In the genomic region with DNA sequence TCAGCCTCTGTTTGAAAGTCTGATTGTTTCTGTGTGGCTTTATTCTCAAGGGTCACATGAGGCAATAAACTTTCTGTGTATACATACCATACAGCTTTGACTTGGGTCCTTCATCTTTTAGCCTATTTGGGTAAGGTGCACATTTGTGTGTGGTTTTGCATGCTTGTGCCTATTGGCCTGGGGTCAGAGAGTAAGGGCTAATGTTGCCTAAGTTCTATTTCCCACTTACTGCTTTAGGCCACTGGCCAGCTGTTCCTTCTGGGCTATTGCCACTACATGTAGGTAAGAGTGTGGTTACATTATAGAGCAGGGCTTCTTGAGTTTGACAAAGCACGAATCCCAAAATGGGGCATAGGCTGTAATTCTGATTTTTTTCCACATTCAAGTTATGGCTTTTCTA, we compare ENCODE assay signal across 27 cellular contexts. TPM values are rescaled to one million over a fixed set of nuclear protein-coding genes. Genes with fewer than 3 reads are reported as not detected.
DNase-seq lines count a peak whose midpoint lies in the region; ATAC-seq, FAIRE-seq and TF ChIP-seq lines count a peak whose summit lies in the region.
"Had no signal": no experiment of that assay in that cellular context is flagged by ENCODE, and none has a peak within 500 bp of the region (broad histone marks: within the 10 kb centered on the region; RNA-seq: fewer than 3 reads in every experiment).

No MANE protein-coding gene starts in this region.

- H3K79me2 ChIP-seq in HepG2 (ENCODE audit: insufficient read depth, low read length): no peaks in the 10 kb centered on the region

- peaks cover 12% of the 10 kb centered on the region for H3K4me1 ChIP-seq in HepG2 (ENCODE audit: insufficient read depth, low read length)
- H3K4me1 ChIP-seq: SJCRH30, uterus had no signal

- H3K4me2 ChIP-seq in HepG2 (ENCODE audit: low read depth, low read length): no peak overlapping the region
- H3K4me2 ChIP-seq: A549 had no signal

- no peak for TF ChIP-seq CTCF in NB4 (IDR thresholded peaks at IDR 0.05; ENCODE audit: low read depth, low read length)
- no peak for TF ChIP-seq CTCF in HepG2 (CRISPR knock-in tag; IDR thresholded peaks at IDR 0.05)
- TF ChIP-seq CTCF in glutamatergic neuron (IDR thresholded peaks at IDR 0.05; ENCODE audit: partially characterized antibody, unreplicated experiment): no peak

- peaks cover 3 to 21% of the 10 kb centered on the region in 2 experiments for H3K36me3 ChIP-seq in HepG2 (replicated peaks in 1 of 2; ENCODE audit: control insufficient read depth in 1 of 2, insufficient read depth in 2 of 2, low read length in 2 of 2)
- H3K36me3 ChIP-seq: uterus had no signal

- CTCF ChIA-PET in HepG2 (lab: Yijun Ruan, JAX; ENCODE audit: low intra/inter-chr PET ratio, low total read pairs): no interaction called here

- H3K4me3 ChIP-seq in NB4 (ENCODE audit: low read depth, low read length) (no peak overlapping the region), HepG2 (replicated peaks in 1 of 3; ENCODE audit: insufficient read depth in 1 of 3, low read depth in 2 of 3, low read length in 3 of 3) (no peak overlapping the region)
- H3K4me3 ChIP-seq: A549, esophagus squamous epithelium, left ventricle myocardium inferior, SJCRH30, uterus had no signal

- H3K9me3 ChIP-seq in HepG2 (ENCODE audit: low read length): no peaks in the 10 kb centered on the region
- H3K9me3 ChIP-seq: A549, esophagus squamous epithelium, left ventricle myocardium inferior, SJCRH30, uterus had no signal

- ATAC-seq in activated T-cell treated with anti-CD3 and anti-CD28 coated beads, Interleukin-2, amount 50 U/mL, for 72 hours (replicated peaks in 1 of 2): no peak
- ATAC-seq in HepG2: peak; percentile 57
- ATAC-seq in stimulated activated memory B cell treated with anti-CD40 and anti-IgM and Interleukin-4, amounts not matched to agents 10 μg/mL and 1 μg/mL and 100 μg/mL, for 72 hours: no peak
- ATAC-seq: A549; naive thymus-derived CD8-positive, alpha-beta T cell; T-cell had no signal

- peaks cover 3% of the 10 kb centered on the region; the same call in 1 of the 2 replicates for H4K20me1 ChIP-seq in HepG2 (ENCODE audit: insufficient read depth, low read length)

- H3K27me3 Mint-ChIP-seq in activated T-cell treated with anti-CD3 and anti-CD28 coated beads, Interleukin-2, amount 50 U/mL, for 24 hours: no peaks in the 10 kb centered on the region
- no peaks in the 10 kb centered on the region for H3K27me3 Mint-ChIP-seq in activated T-cell treated with anti-CD3 and anti-CD28 coated beads, Interleukin-2, amount 50 U/mL, for 72 hours (ENCODE audit: low read depth)
- no peaks in the 10 kb centered on the region for H3K27me3 Mint-ChIP-seq in stimulated activated memory B cell treated with anti-CD40 and anti-IgM and Interleukin-4, amounts not matched to agents 10 μg/mL and 1 μg/mL and 100 μg/mL, for 72 hours
- no peaks in the 10 kb centered on the region for H3K27me3 Mint-ChIP-seq in glutamatergic neuron (ENCODE audit: unreplicated experiment)
- H3K27me3 Mint-ChIP-seq: activated B cell treated with CpG ODN at 0.5 μM for 24 hours; CD8-positive, alpha-beta memory T cell; dendritic cell treated with granulocyte-macrophage colony-stimulating factor and Interleukin-4, amounts not matched to agents 40 ng/mL and 50 ng/mL, for 4 days; IgD-negative memory B cell; naive thymus-derived CD8-positive, alpha-beta T cell; T-cell had no signal

- no peak overlapping the region for H3K9ac ChIP-seq in HepG2 (ENCODE audit: insufficient read depth, low read depth, low read length)

- no peaks in the 10 kb centered on the region for H3K9me3 Mint-ChIP-seq in activated T-cell treated with anti-CD3 and anti-CD28 coated beads, Interleukin-2, amount 50 U/mL, for 24 hours
- H3K9me3 Mint-ChIP-seq in activated T-cell treated with anti-CD3 and anti-CD28 coated beads, Interleukin-2, amount 50 U/mL, for 72 hours: no peaks in the 10 kb centered on the region
- H3K9me3 Mint-ChIP-seq in stimulated activated memory B cell treated with anti-CD40 and anti-IgM and Interleukin-4, amounts not matched to agents 10 μg/mL and 1 μg/mL and 100 μg/mL, for 72 hours: no peaks in the 10 kb centered on the region
- no peaks in the 10 kb centered on the region for H3K9me3 Mint-ChIP-seq in glutamatergic neuron (ENCODE audit: unreplicated experiment)
- H3K9me3 Mint-ChIP-seq: activated B cell treated with CpG ODN at 0.5 μM for 24 hours; activated naive CD4-positive, alpha-beta T cell treated with anti-CD3 and anti-CD28 coated beads for 36 hours; activated T-helper 1 cell treated with anti-CD3 and anti-CD28 coated beads, Interleukin-12 subunit alpha, Interleukin-12 subunit beta, Interleukin-2, Interleukin-4 antibody, amounts not matched to agents 30 ng/mL and 10 ng/mL and 1 ng/mL, durations not matched to agents 14 hours and 24 hours and 36 hours; CD8-positive, alpha-beta memory T cell; dendritic cell treated with granulocyte-macrophage colony-stimulating factor and Interleukin-4, amounts not matched to agents 40 ng/mL and 50 ng/mL, for 4 days; IgD-negative memory B cell; naive thymus-derived CD8-positive, alpha-beta T cell; T-cell had no signal

- H3K4me1 Mint-ChIP-seq in activated T-cell treated with anti-CD3 and anti-CD28 coated beads, Interleukin-2, amount 50 U/mL, for 24 hours (ENCODE audit: low read depth): peaks cover 64% of the 10 kb centered on the region
- H3K4me1 Mint-ChIP-seq in activated T-cell treated with anti-CD3 and anti-CD28 coated beads, Interleukin-2, amount 50 U/mL, for 72 hours (ENCODE audit: low read depth): peaks cover 40% of the 10 kb centered on the region
- peaks cover 21% of the 10 kb centered on the region for H3K4me1 Mint-ChIP-seq in stimulated activated memory B cell treated with anti-CD40 and anti-IgM and Interleukin-4, amounts not matched to agents 10 μg/mL and 1 μg/mL and 100 μg/mL, for 72 hours
- peaks cover 1% of the 10 kb centered on the region for H3K4me1 Mint-ChIP-seq in glutamatergic neuron (ENCODE audit: low read depth, unreplicated experiment)

- H3K27me3 ChIP-seq in HepG2 (ENCODE audit: control insufficient read depth in 1 of 2, insufficient read depth in 2 of 2, low read length in 2 of 2): no peaks in the 10 kb centered on the region
- H3K27me3 ChIP-seq: esophagus squamous epithelium, SJCRH30, uterus had no signal

- whole genome bisulfite sequencing in HepG2 (ENCODE audit: low lambda C conversion rate): 95% methylated on average over 1 of the region's 1 CpG

- TF ChIP-seq POLR2A in NB4 (IDR thresholded peaks at IDR 0.05; ENCODE audit: extremely low read depth, insufficient read length) (no peak), HepG2 (IDR thresholded peaks at IDR 0.05; ENCODE audit: insufficient read depth in 1 of 2, low read depth in 2 of 2, low read length in 2 of 2) (no peak)

- BruUV-seq in HepG2 (replicated peaks; lab: Mats Ljungman, UMichigan): no TSS peak

- peak; percentile 58 for FAIRE-seq in HepG2 (lab: Jason Lieb, UNC)
- FAIRE-seq: A549, H1 had no signal

- POLR2A ChIA-PET in HepG2 (lab: Yijun Ruan, JAX): interaction anchor here (0.8 to 2.0 kb wide), 4 partner anchors 13 to 100 kb away, joined by 3 to 10 read pairs (median 4); a partner anchor contains a TSS

- in situ Hi-C loops in HepG2 (cut with HindIII; ENCODE audit: extremely low pct_ligation_motif_present, low pct_unique_long_range_greater_than_20kb): loop anchor here (25.0 kb wide), 1 partner anchor 285 kb away; no protein-coding TSS in a partner anchor

- intact Hi-C loops in HepG2 (cut with micrococcal nuclease; ENCODE audit: unreplicated experiment): no loop called here

- H2AFZ ChIP-seq in HepG2 (ENCODE audit: low read length): no peak overlapping the region

- H3K36me3 Mint-ChIP-seq in activated T-cell treated with anti-CD3 and anti-CD28 coated beads, Interleukin-2, amount 50 U/mL, for 24 hours (ENCODE audit: low read depth): peaks cover 72% of the 10 kb centered on the region
- peaks cover 12 to 33% of the 10 kb centered on the region in 2 donors for H3K36me3 Mint-ChIP-seq in activated T-cell treated with anti-CD3 and anti-CD28 coated beads, Interleukin-2, amount 50 U/mL, for 72 hours (ENCODE audit: insufficient read depth in 2 of 2)
- peaks cover 24% of the 10 kb centered on the region for H3K36me3 Mint-ChIP-seq in stimulated activated memory B cell treated with anti-CD40 and anti-IgM and Interleukin-4, amounts not matched to agents 10 μg/mL and 1 μg/mL and 100 μg/mL, for 72 hours
- H3K36me3 Mint-ChIP-seq in glutamatergic neuron (ENCODE audit: unreplicated experiment): no peaks in the 10 kb centered on the region
- H3K36me3 Mint-ChIP-seq: IgD-negative memory B cell had no signal

- no peak for TF ChIP-seq RAD21 in HepG2 (CRISPR knock-in tag; IDR thresholded peaks at IDR 0.05)

- H3K4me3 Mint-ChIP-seq in activated T-cell treated with anti-CD3 and anti-CD28 coated beads, Interleukin-2, amount 50 U/mL, for 24 hours: no peak overlapping the region
- no peak overlapping the region for H3K4me3 Mint-ChIP-seq in activated T-cell treated with anti-CD3 and anti-CD28 coated beads, Interleukin-2, amount 50 U/mL, for 72 hours
- H3K4me3 Mint-ChIP-seq in stimulated activated memory B cell treated with anti-CD40 and anti-IgM and Interleukin-4, amounts not matched to agents 10 μg/mL and 1 μg/mL and 100 μg/mL, for 72 hours: no peak overlapping the region
- no peak overlapping the region for H3K4me3 Mint-ChIP-seq in glutamatergic neuron (ENCODE audit: unreplicated experiment)
- H3K4me3 Mint-ChIP-seq: activated B cell treated with CpG ODN at 0.5 μM for 24 hours; activated naive CD4-positive, alpha-beta T cell treated with anti-CD3 and anti-CD28 coated beads for 36 hours; activated T-helper 1 cell treated with anti-CD3 and anti-CD28 coated beads, Interleukin-12 subunit alpha, Interleukin-12 subunit beta, Interleukin-2, Interleukin-4 antibody, amounts not matched to agents 30 ng/mL and 10 ng/mL and 1 ng/mL, durations not matched to agents 14 hours and 24 hours and 36 hours; CD8-positive, alpha-beta memory T cell; dendritic cell treated with granulocyte-macrophage colony-stimulating factor and Interleukin-4, amounts not matched to agents 40 ng/mL and 50 ng/mL, for 4 days; IgD-negative memory B cell; naive thymus-derived CD8-positive, alpha-beta T cell; T-cell had no signal

- peak overlapping the region; percentile 1 for H3K27ac ChIP-seq in HepG2 (ENCODE audit: extremely low read length, insufficient read depth, low read length)
- H3K27ac ChIP-seq: A549, left ventricle myocardium inferior, SJCRH30, uterus had no signal

- H3K27ac Mint-ChIP-seq in activated T-cell treated with anti-CD3 and anti-CD28 coated beads, Interleukin-2, amount 50 U/mL, for 24 hours: peak overlapping the region; percentile 69
- no peak overlapping the region for H3K27ac Mint-ChIP-seq in activated T-cell treated with anti-CD3 and anti-CD28 coated beads, Interleukin-2, amount 50 U/mL, for 72 hours
- H3K27ac Mint-ChIP-seq in stimulated activated memory B cell treated with anti-CD40 and anti-IgM and Interleukin-4, amounts not matched to agents 10 μg/mL and 1 μg/mL and 100 μg/mL, for 72 hours: peak overlapping the region; percentile 58
- H3K27ac Mint-ChIP-seq in glutamatergic neuron (ENCODE audit: unreplicated experiment): no peak overlapping the region
- H3K27ac Mint-ChIP-seq: activated B cell treated with CpG ODN at 0.5 μM for 24 hours; activated naive CD4-positive, alpha-beta T cell treated with anti-CD3 and anti-CD28 coated beads for 36 hours; activated T-helper 1 cell treated with anti-CD3 and anti-CD28 coated beads, Interleukin-12 subunit alpha, Interleukin-12 subunit beta, Interleukin-2, Interleukin-4 antibody, amounts not matched to agents 30 ng/mL and 10 ng/mL and 1 ng/mL, durations not matched to agents 14 hours and 24 hours and 36 hours; T-cell had no signal

- DNase-seq in activated T-cell treated with anti-CD3 and anti-CD28 coated beads, Interleukin-2, amount 50 U/mL, for 24 hours: no peak
- DNase-seq in activated T-cell treated with anti-CD3 and anti-CD28 coated beads, Interleukin-2, amount 50 U/mL, for 72 hours: no peak
- DNase-seq in NB4 (ENCODE audit: low read depth) (peak; percentile 19), HepG2 (ENCODE audit: low spot score) (no peak), Kasumi-1 (lab: John Stamatoyannopoulos, UW) (no peak), glutamatergic neuron (no peak)
- no peak for DNase-seq in stimulated activated CD4-positive, alpha-beta T cell treated with anti-CD3 and anti-CD28 coated beads, Interleukin-15, amount 100 ng/mL, for 24 hours
- DNase-seq: activated B cell treated with CpG ODN at 0.5 μM for 24 hours; activated CD4-positive, alpha-beta T cell treated with anti-CD3 and anti-CD28 coated beads, Interleukin-2, amount 50 U/mL, for 1 hour; activated naive CD4-positive, alpha-beta T cell treated with anti-CD3 and anti-CD28 coated beads for 36 hours; aorta; CD8-positive, alpha-beta memory T cell; esophagus squamous epithelium; left ventricle myocardium inferior; naive thymus-derived CD8-positive, alpha-beta T cell; NCI-H2029 treated with DMSO at 0.1 percent for 48 hours; NCI-H774; occipital lobe; T-cell; uterus had no signal

- no peak for TF ChIP-seq EP300 in HepG2 (IDR thresholded peaks at IDR 0.05; ENCODE audit: low read depth in 2 of 2, low read length in 2 of 2)
- TF ChIP-seq EP300 in HepG2 (CRISPR knock-in tag; IDR thresholded peaks at IDR 0.05; ENCODE audit: borderline replicate concordance): no peak

RNA-seq across cellular contexts. Expression of a gene that starts 21.8 kb away (rescaled TPM):
- total RNA-seq in activated T-cell treated with anti-CD3 and anti-CD28 coated beads, Interleukin-2, amount 50 U/mL, for 72 hours: 10 to 100 TPM; 25.7 to 34.5 TPM
- total RNA-seq in HepG2 (2016; rRNA removed; fragmentation: Illumina TruSeq; extraction: Trizol): 24.1 and 28.9 TPM in 2 replicates
- total RNA-seq in HepG2 (2016; cell fraction: cytosol; rRNA removed; fragmentation: Illumina TruSeq; extraction: Trizol; ENCODE audit: low read depth): 17.3 and 20.0 TPM in 2 replicates
- total RNA-seq in HepG2 (2016; cell fraction: insoluble cytoplasmic fraction; rRNA removed; fragmentation: Illumina TruSeq; extraction: Trizol): 19.7 and 29.5 TPM in 2 replicates
- 32.7 and 33.9 TPM in 2 replicates for total RNA-seq in HepG2 (2016; cell fraction: membrane; rRNA removed; fragmentation: Illumina TruSeq; extraction: Trizol)
- total RNA-seq in HepG2 (2016; cell fraction: nucleus; rRNA removed; fragmentation: Illumina TruSeq; extraction: Trizol): 16.5 and 17.2 TPM in 2 replicates
- polyA plus RNA-seq in HepG2 (2011; rRNA removed): 12.2 and 18.3 TPM in 2 replicates
- polyA plus RNA-seq in HepG2 (2011; cell fraction: cytosol; rRNA removed): 5.5 and 7.5 TPM in 2 replicates
- polyA plus RNA-seq in HepG2 (2011; cell fraction: nucleus; rRNA removed): 12.1 and 13.9 TPM in 2 replicates
- 19.6 and 27.5 TPM in 2 replicates for polyA plus RNA-seq in HepG2 (2012)
- polyA plus RNA-seq in HepG2 (2016; cell fraction: cytosol; fragmentation: Illumina TruSeq; extraction: Trizol; ENCODE audit: low read depth): 21.3 and 22.3 TPM in 2 replicates
- polyA plus RNA-seq in HepG2 (2016; cell fraction: insoluble cytoplasmic fraction; fragmentation: Illumina TruSeq; extraction: Trizol; ENCODE audit: low read depth): 30.5 and 34.8 TPM in 2 replicates
- polyA plus RNA-seq in HepG2 (2016; cell fraction: membrane; fragmentation: Illumina TruSeq; extraction: Trizol; ENCODE audit: low read depth): 27.9 and 29.7 TPM in 2 replicates
- 21.6 and 32.5 TPM in 2 replicates for polyA plus RNA-seq in HepG2 (2016; cell fraction: nucleus; fragmentation: Illumina TruSeq; extraction: Trizol; ENCODE audit: insufficient read depth, low read depth)
- 3.9 and 7.4 TPM in 2 replicates for polyA minus RNA-seq in HepG2 (2011; rRNA and poly(A)+ RNA removed; ENCODE audit: low replicate concordance)
- 6.7 and 7.0 TPM in 2 replicates for polyA minus RNA-seq in HepG2 (2011; cell fraction: cytosol; rRNA and poly(A)+ RNA removed)
- polyA minus RNA-seq in HepG2 (2011; cell fraction: nucleus; rRNA and poly(A)+ RNA removed): 30.1 and 40.0 TPM in 2 replicates
- 39.1 TPM for total RNA-seq in glutamatergic neuron (ENCODE audit: unreplicated experiment)

RNA-seq across cellular contexts. Expression of a gene that starts 22.2 kb away (rescaled TPM):
- 10 to 100 TPM; 66.1 to 71.3 TPM for total RNA-seq in activated T-cell treated with anti-CD3 and anti-CD28 coated beads, Interleukin-2, amount 50 U/mL, for 72 hours
- total RNA-seq in HepG2 (2016; rRNA removed; fragmentation: Illumina TruSeq; extraction: Trizol) (25.5 and 44.4 TPM in 2 replicates), glutamatergic neuron (ENCODE audit: unreplicated experiment) (98.3 TPM)
- 33.4 and 34.4 TPM in 2 replicates for total RNA-seq in HepG2 (2016; cell fraction: cytosol; rRNA removed; fragmentation: Illumina TruSeq; extraction: Trizol; ENCODE audit: low read depth)
- 24.6 and 39.6 TPM in 2 replicates for total RNA-seq in HepG2 (2016; cell fraction: insoluble cytoplasmic fraction; rRNA removed; fragmentation: Illumina TruSeq; extraction: Trizol)
- 39.5 and 52.4 TPM in 2 replicates for total RNA-seq in HepG2 (2016; cell fraction: membrane; rRNA removed; fragmentation: Illumina TruSeq; extraction: Trizol)
- total RNA-seq in HepG2 (2016; cell fraction: nucleus; rRNA removed; fragmentation: Illumina TruSeq; extraction: Trizol): 23.1 and 27.2 TPM in 2 replicates
- polyA plus RNA-seq in HepG2 (2011; rRNA removed): 8.0 and 8.6 TPM in 2 replicates
- polyA plus RNA-seq in HepG2 (2011; cell fraction: cytosol; rRNA removed): 3.7 and 6.8 TPM in 2 replicates
- polyA plus RNA-seq in HepG2 (2011; cell fraction: nucleus; rRNA removed): 2.9 and 3.6 TPM in 2 replicates
- 11.5 and 12.7 TPM in 2 replicates for polyA plus RNA-seq in HepG2 (2012)
- polyA plus RNA-seq in HepG2 (2016; cell fraction: cytosol; fragmentation: Illumina TruSeq; extraction: Trizol; ENCODE audit: low read depth): 2.5 and 2.6 TPM in 2 replicates
- 27.0 and 31.6 TPM in 2 replicates for polyA plus RNA-seq in HepG2 (2016; cell fraction: insoluble cytoplasmic fraction; fragmentation: Illumina TruSeq; extraction: Trizol; ENCODE audit: low read depth)
- 10.5 and 11.0 TPM in 2 replicates for polyA plus RNA-seq in HepG2 (2016; cell fraction: membrane; fragmentation: Illumina TruSeq; extraction: Trizol; ENCODE audit: low read depth)
- polyA plus RNA-seq in HepG2 (2016; cell fraction: nucleus; fragmentation: Illumina TruSeq; extraction: Trizol; ENCODE audit: insufficient read depth, low read depth): 13.1 and 13.4 TPM in 2 replicates
- 8.5 and 16.0 TPM in 2 replicates for polyA minus RNA-seq in HepG2 (2011; rRNA and poly(A)+ RNA removed; ENCODE audit: low replicate concordance)
- polyA minus RNA-seq in HepG2 (2011; cell fraction: cytosol; rRNA and poly(A)+ RNA removed): 17.3 and 24.5 TPM in 2 replicates
- 56.1 and 58.2 TPM in 2 replicates for polyA minus RNA-seq in HepG2 (2011; cell fraction: nucleus; rRNA and poly(A)+ RNA removed)

RNA-seq across cellular contexts. Expression of a gene that starts 25.5 kb away (rescaled TPM):
- 100 to 1,000 TPM; 340 to 386 TPM for total RNA-seq in activated T-cell treated with anti-CD3 and anti-CD28 coated beads, Interleukin-2, amount 50 U/mL, for 72 hours
- 56.2 and 92.8 TPM in 2 replicates for total RNA-seq in HepG2 (2016; rRNA removed; fragmentation: Illumina TruSeq; extraction: Trizol)
- 16.2 and 22.3 TPM in 2 replicates for total RNA-seq in HepG2 (2016; cell fraction: cytosol; rRNA removed; fragmentation: Illumina TruSeq; extraction: Trizol; ENCODE audit: low read depth)
- total RNA-seq in HepG2 (2016; cell fraction: insoluble cytoplasmic fraction; rRNA removed; fragmentation: Illumina TruSeq; extraction: Trizol): 63.2 and 84.9 TPM in 2 replicates
- total RNA-seq in HepG2 (2016; cell fraction: membrane; rRNA removed; fragmentation: Illumina TruSeq; extraction: Trizol): 12.3 and 13.7 TPM in 2 replicates
- total RNA-seq in HepG2 (2016; cell fraction: nucleus; rRNA removed; fragmentation: Illumina TruSeq; extraction: Trizol): 30.6 and 42.1 TPM in 2 replicates
- 22.4 and 22.8 TPM in 2 replicates for polyA plus RNA-seq in HepG2 (2011; rRNA removed)
- 7.6 and 12.9 TPM in 2 replicates for polyA plus RNA-seq in HepG2 (2011; cell fraction: cytosol; rRNA removed)
- 8.4 and 13.8 TPM in 2 replicates for polyA plus RNA-seq in HepG2 (2011; cell fraction: nucleus; rRNA removed)
- 50.1 and 77.6 TPM in 2 replicates for polyA plus RNA-seq in HepG2 (2012)
- 2.7 and 4.0 TPM in 2 replicates for polyA plus RNA-seq in HepG2 (2016; cell fraction: cytosol; fragmentation: Illumina TruSeq; extraction: Trizol; ENCODE audit: low read depth)
- polyA plus RNA-seq in HepG2 (2016; cell fraction: insoluble cytoplasmic fraction; fragmentation: Illumina TruSeq; extraction: Trizol; ENCODE audit: low read depth): 112 and 113 TPM in 2 replicates
- 9.3 and 9.7 TPM in 2 replicates for polyA plus RNA-seq in HepG2 (2016; cell fraction: membrane; fragmentation: Illumina TruSeq; extraction: Trizol; ENCODE audit: low read depth)
- 58.0 and 60.5 TPM in 2 replicates for polyA plus RNA-seq in HepG2 (2016; cell fraction: nucleus; fragmentation: Illumina TruSeq; extraction: Trizol; ENCODE audit: insufficient read depth, low read depth)
- 3.8 and 12.7 TPM in 2 replicates for polyA minus RNA-seq in HepG2 (2011; rRNA and poly(A)+ RNA removed; ENCODE audit: low replicate concordance)
- polyA minus RNA-seq in HepG2 (2011; cell fraction: cytosol; rRNA and poly(A)+ RNA removed): 19.9 and 36.2 TPM in 2 replicates
- polyA minus RNA-seq in HepG2 (2011; cell fraction: nucleus; rRNA and poly(A)+ RNA removed): 50.6 and 51.0 TPM in 2 replicates
- 149 TPM for total RNA-seq in glutamatergic neuron (ENCODE audit: unreplicated experiment)

Comparison
In these comparisons a context has a peak if more than half of its experiments do, and no peak if none do; other contexts are left out.
1. H3K27ac Mint-ChIP-seq: peak in activated T-cell treated with anti-CD3 and anti-CD28 coated beads, Interleukin-2, amount 50 U/mL, for 24 hours (single experiment) and stimulated activated memory B cell treated with anti-CD40 and anti-IgM and Interleukin-4, amounts not matched to agents 10 μg/mL and 1 μg/mL and 100 μg/mL, for 72 hours (single experiment); none in activated T-cell treated with anti-CD3 and anti-CD28 coated beads, Interleukin-2, amount 50 U/mL, for 72 hours (single experiment) and glutamatergic neuron (single experiment).